Comparison of ENCODE assay signal across 8 cellular contexts in genomic region chr11:77407613-77408012, GRCh38.
A peak's percentile ranks its signal among the peaks of the same experiment; 100 is the strongest.
DNase-seq lines count a peak whose midpoint lies in the region; ATAC-seq and TF ChIP-seq lines count a peak whose summit lies in the region.

No MANE protein-coding gene starts in this region.

- H3K9me3 ChIP-seq in muscle layer of duodenum (ENCODE audit: control insufficient read depth in 1 of 2, low read length in 2 of 2): no peaks in the 10 kb centered on the region
- no peaks in the 10 kb centered on the region for H3K9me3 ChIP-seq in CD8-positive, alpha-beta T cell (ENCODE audit: low read length)

- H3K4me1 Mint-ChIP-seq in CD8-positive, alpha-beta T cell (ENCODE audit: low read depth): peaks cover 52% of the 10 kb centered on the region
- peaks cover 60% of the 10 kb centered on the region for H3K4me1 Mint-ChIP-seq in activated T-helper 1 cell treated with anti-CD3 and anti-CD28 coated beads, Interleukin-12 subunit alpha, Interleukin-12 subunit beta, Interleukin-2, Interleukin-4 antibody, amounts not matched to agents 30 ng/mL and 10 ng/mL and 1 ng/mL, durations not matched to agents 14 hours and 24 hours and 36 hours (ENCODE audit: low read depth)

- DNase-seq in DMS53 treated with DMSO at 0.1 percent for 48 hours (lab: John Stamatoyannopoulos, UW; ENCODE audit: unreplicated experiment) (peak; percentile 98), NCI-H2029 (lab: John Stamatoyannopoulos, UW) (peak; percentile 82), brain pericyte (ENCODE audit: low read depth, low spot score) (peak; percentile 22)
- no peak for DNase-seq in CD8-positive, alpha-beta T cell
- no peak for DNase-seq in activated T-helper 1 cell treated with anti-CD3 and anti-CD28 coated beads, Interleukin-12 subunit alpha, Interleukin-12 subunit beta, Interleukin-2, Interleukin-4 antibody, amounts not matched to agents 30 ng/mL and 10 ng/mL and 1 ng/mL, durations not matched to agents 14 hours and 24 hours and 36 hours (ENCODE audit: low spot score)

- no peak overlapping the region for H3K4me3 ChIP-seq in muscle layer of duodenum (ENCODE audit: low read depth in 1 of 2, low read length in 2 of 2)
- no peak overlapping the region for H3K4me3 ChIP-seq in CD8-positive, alpha-beta T cell (ENCODE audit: low read depth, low read length)

- no peaks in the 10 kb centered on the region for H3K27me3 ChIP-seq in muscle layer of duodenum (ENCODE audit: low read depth, low read length)
- no peaks in the 10 kb centered on the region for H3K27me3 ChIP-seq in CD8-positive, alpha-beta T cell (ENCODE audit: insufficient read depth, low read length)

- CTCF ChIA-PET in CD8-positive, alpha-beta T cell (lab: Charles Lee): no interaction called here

- intact Hi-C loops in CD8-positive, alpha-beta T cell (cut with DNase I, micrococcal nuclease): no loop called here
- intact Hi-C loops in activated T-helper 1 cell treated with anti-CD3 and anti-CD28 coated beads, Interleukin-12 subunit alpha, Interleukin-12 subunit beta, Interleukin-2, Interleukin-4 antibody, amounts not matched to agents 30 ng/mL and 10 ng/mL and 1 ng/mL, durations not matched to agents 14 hours and 24 hours and 36 hours (cut with micrococcal nuclease): loop anchor here (10.0 kb wide), 1 partner anchor 207 kb away; no protein-coding TSS in a partner anchor

- H3K27ac ChIP-seq in muscle layer of duodenum (ENCODE audit: low read length): peak overlapping the region; percentile 42
- no peak overlapping the region for H3K27ac ChIP-seq in CD8-positive, alpha-beta T cell (ENCODE audit: low read depth, low read length)

- peaks cover 16 to 26% of the 10 kb centered on the region in 2 donors for H3K4me1 ChIP-seq in muscle layer of duodenum (ENCODE audit: control insufficient read depth in 1 of 2, insufficient read depth in 2 of 2, low read length in 2 of 2)
- H3K4me1 ChIP-seq in CD8-positive, alpha-beta T cell (ENCODE audit: insufficient read depth, low read length): peaks cover 43% of the 10 kb centered on the region

- H3K4me3 Mint-ChIP-seq in CD8-positive, alpha-beta T cell: no peak overlapping the region
- H3K4me3 Mint-ChIP-seq in activated T-helper 1 cell treated with anti-CD3 and anti-CD28 coated beads, Interleukin-12 subunit alpha, Interleukin-12 subunit beta, Interleukin-2, Interleukin-4 antibody, amounts not matched to agents 30 ng/mL and 10 ng/mL and 1 ng/mL, durations not matched to agents 14 hours and 24 hours and 36 hours: no peak overlapping the region

- ATAC-seq in GM19328 (IDR thresholded peaks at IDR 0.05; ENCODE audit: unreplicated experiment): no peak
- no peak for ATAC-seq in HG03521 (IDR thresholded peaks at IDR 0.05; ENCODE audit: unreplicated experiment)
- no peak for ATAC-seq in CD8-positive, alpha-beta T cell

- no peak for TF ChIP-seq CTCF in CD8-positive, alpha-beta T cell (IDR thresholded peaks at IDR 0.05)

- H3K27me3 Mint-ChIP-seq in CD8-positive, alpha-beta T cell (ENCODE audit: low read depth): no peaks in the 10 kb centered on the region
- H3K27me3 Mint-ChIP-seq in activated T-helper 1 cell treated with anti-CD3 and anti-CD28 coated beads, Interleukin-12 subunit alpha, Interleukin-12 subunit beta, Interleukin-2, Interleukin-4 antibody, amounts not matched to agents 30 ng/mL and 10 ng/mL and 1 ng/mL, durations not matched to agents 14 hours and 24 hours and 36 hours (ENCODE audit: insufficient read depth): no peaks in the 10 kb centered on the region

- POLR2A ChIA-PET in CD8-positive, alpha-beta T cell (lab: Charles Lee): no interaction called here

- H3K27ac Mint-ChIP-seq in CD8-positive, alpha-beta T cell: no peak overlapping the region
- H3K27ac Mint-ChIP-seq in activated T-helper 1 cell treated with anti-CD3 and anti-CD28 coated beads, Interleukin-12 subunit alpha, Interleukin-12 subunit beta, Interleukin-2, Interleukin-4 antibody, amounts not matched to agents 30 ng/mL and 10 ng/mL and 1 ng/mL, durations not matched to agents 14 hours and 24 hours and 36 hours: no peak overlapping the region

- no peaks in the 10 kb centered on the region for H3K36me3 ChIP-seq in muscle layer of duodenum (ENCODE audit: control insufficient read depth in 1 of 2, insufficient read depth in 2 of 2, low read length in 2 of 2)
- H3K36me3 ChIP-seq in CD8-positive, alpha-beta T cell (ENCODE audit: insufficient read depth, low read length): no peaks in the 10 kb centered on the region

- H3K36me3 Mint-ChIP-seq in CD8-positive, alpha-beta T cell: no peaks in the 10 kb centered on the region
- peaks cover 9% of the 10 kb centered on the region for H3K36me3 Mint-ChIP-seq in activated T-helper 1 cell treated with anti-CD3 and anti-CD28 coated beads, Interleukin-12 subunit alpha, Interleukin-12 subunit beta, Interleukin-2, Interleukin-4 antibody, amounts not matched to agents 30 ng/mL and 10 ng/mL and 1 ng/mL, durations not matched to agents 14 hours and 24 hours and 36 hours (ENCODE audit: low read depth)

- no peaks in the 10 kb centered on the region for H3K9me3 Mint-ChIP-seq in CD8-positive, alpha-beta T cell
- no peaks in the 10 kb centered on the region for H3K9me3 Mint-ChIP-seq in activated T-helper 1 cell treated with anti-CD3 and anti-CD28 coated beads, Interleukin-12 subunit alpha, Interleukin-12 subunit beta, Interleukin-2, Interleukin-4 antibody, amounts not matched to agents 30 ng/mL and 10 ng/mL and 1 ng/mL, durations not matched to agents 14 hours and 24 hours and 36 hours

Comparison
In these comparisons a context has a peak if more than half of its experiments do, and no peak if none do; other contexts are left out.
1. DNase-seq: peak in DMS53 treated with DMSO at 0.1 percent for 48 hours (single experiment), NCI-H2029 (single experiment) and brain pericyte (single experiment); none in CD8-positive, alpha-beta T cell (0 of 7) and activated T-helper 1 cell treated with anti-CD3 and anti-CD28 coated beads, Interleukin-12 subunit alpha, Interleukin-12 subunit beta, Interleukin-2, Interleukin-4 antibody, amounts not matched to agents 30 ng/mL and 10 ng/mL and 1 ng/mL, durations not matched to agents 14 hours and 24 hours and 36 hours (single experiment).